ENCODE assay signal across 8 cellular contexts in the genomic region with DNA sequence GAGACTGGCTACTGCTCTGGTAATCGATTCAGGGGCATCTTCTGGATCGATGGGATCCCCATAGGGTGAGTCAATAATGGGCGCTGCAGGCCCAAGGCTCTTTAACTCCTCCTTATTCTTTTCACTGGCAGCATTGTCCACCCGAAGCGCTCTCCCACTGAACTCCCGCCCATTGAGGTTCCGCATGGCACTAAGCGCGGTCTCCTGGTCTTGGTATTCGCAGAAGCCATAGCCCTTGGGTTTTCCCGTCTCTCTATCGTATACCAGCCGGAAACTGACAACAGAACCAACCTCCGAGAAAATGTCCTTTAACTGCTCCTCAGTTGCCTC. TPM values are rescaled to one million over a fixed set of nuclear protein-coding genes. Genes with fewer than 3 reads are reported as not detected.
DNase-seq lines count a peak whose midpoint lies in the region; TF ChIP-seq lines count a peak whose summit lies in the region.

No MANE protein-coding gene starts in this region.

- no peak overlapping the region for H4K8ac ChIP-seq in H9 (replicated peaks; ENCODE audit: insufficient read length, low read depth, low read length)

- no peak overlapping the region for H3T11ph ChIP-seq in H9 (ENCODE audit: low read length)

- TF ChIP-seq CTCF in GM12875 (IDR thresholded peaks at IDR 0.05; ENCODE audit: borderline replicate concordance, insufficient read depth, low read depth, low read length), result no peak
- TF ChIP-seq CTCF in H9 (conservative IDR thresholded peaks at IDR 0.05), result no peak
- no peak for TF ChIP-seq CTCF in NB4 (IDR thresholded peaks at IDR 0.05; ENCODE audit: low read depth, low read length)
- TF ChIP-seq CTCF in colonic mucosa (IDR thresholded peaks at IDR 0.05), result no peak

- peaks cover 3% of the 10 kb centered on the region for H4K20me1 ChIP-seq in H9 (ENCODE audit: control insufficient read depth, insufficient read depth, insufficient read length)

- H3K56ac ChIP-seq in H9 (ENCODE audit: insufficient read length, low read depth, low read length), result no peak overlapping the region

- H3K4me3 Mint-ChIP-seq in H9, result peak overlapping the region; percentile 98 to 99

- no peaks in the 10 kb centered on the region for H3K27me3 Mint-ChIP-seq in H9 (ENCODE audit: low read depth)

- H3K9ac ChIP-seq in H9 (ENCODE audit: extremely low read depth, insufficient read length, low read length), result peak overlapping the region; percentile 96
- peak overlapping the region; percentile 67 to 91 for H3K9ac ChIP-seq in colonic mucosa (ENCODE audit: low read depth in 2 of 2, low read length in 2 of 2)
- H3K9ac ChIP-seq in mucosa of stomach (ENCODE audit: low read length), result peak overlapping the region; percentile 65

- no peak overlapping the region for H2BK15ac ChIP-seq in H9 (ENCODE audit: low read depth, low read length)

- no peak overlapping the region for H2BK5ac ChIP-seq in H9 (ENCODE audit: insufficient read length, low read length)

- no peak overlapping the region; the same call in 1 of the 2 replicates for H3K4ac ChIP-seq in H9 (ENCODE audit: low read depth, low read length)

- no peak overlapping the region for H2AFZ ChIP-seq in H9 (ENCODE audit: low read length)

- H3K4me1 Mint-ChIP-seq in H9, result peaks cover 30 to 36% of the 10 kb centered on the region in 2 experiments

- no peak overlapping the region for H4K91ac ChIP-seq in H9 (ENCODE audit: insufficient read length, low read depth, low read length)

- peak overlapping the region; percentile 96 for H3K4me2 ChIP-seq in H9 (ENCODE audit: insufficient read depth, insufficient read length, low read length)

- H3K23me2 ChIP-seq in H9 (ENCODE audit: insufficient read length, low read depth, low read length, poor library complexity, severe bottlenecking), result peaks cover 5% of the 10 kb centered on the region

- H3K27me3 ChIP-seq in H9 (ENCODE audit: insufficient read depth, low read length) (no peaks in the 10 kb centered on the region), colonic mucosa (no peaks in the 10 kb centered on the region), mucosa of stomach (ENCODE audit: control insufficient read depth, insufficient read depth, low read length) (no peaks in the 10 kb centered on the region)

- H3K36me3 ChIP-seq in colonic mucosa, result no peaks in the 10 kb centered on the region
- no peaks in the 10 kb centered on the region for H3K36me3 ChIP-seq in mucosa of stomach (ENCODE audit: control insufficient read depth, insufficient read depth, low read length)

- no peaks in the 10 kb centered on the region for H3K9me3 Mint-ChIP-seq in H9

- no peak for TF ChIP-seq POLR2A in NB4 (IDR thresholded peaks at IDR 0.05; ENCODE audit: extremely low read depth, insufficient read length)

- no peak overlapping the region for H2BK12ac ChIP-seq in H9 (ENCODE audit: insufficient read length, low read depth, low read length)

- H3K27ac ChIP-seq in H9 (ENCODE audit: insufficient read length, low read depth, low read length), result peak overlapping the region; percentile 53
- H3K27ac ChIP-seq in colonic mucosa, result peak overlapping the region; percentile 79

- H2BK20ac ChIP-seq in H9 (ENCODE audit: low read depth, low read length, poor library complexity, severe bottlenecking), result no peak overlapping the region

- H3K27ac Mint-ChIP-seq in H9, result peak overlapping the region; percentile 100

- H3K79me2 ChIP-seq in H9 (ENCODE audit: insufficient read depth, low read length), result peaks cover 20% of the 10 kb centered on the region; the same call in 1 of the 2 replicates

- WGBS in H9 (ENCODE audit: extremely low coverage, insufficient read length, low lambda C conversion rate), result no CpG with 5 or more reads among the region's 14 CpGs

- no peaks in the 10 kb centered on the region for H3K79me1 ChIP-seq in H9 (ENCODE audit: insufficient read depth, low read depth, low read length, poor library complexity, severe bottlenecking)

- peak overlapping the region; percentile 54 for H4K5ac ChIP-seq in H9 (ENCODE audit: insufficient read length, low read depth, low read length)

- no peak overlapping the region for H2BK120ac ChIP-seq in H9 (ENCODE audit: low read depth, low read length, poor library complexity, severe bottlenecking)

- H3K23ac ChIP-seq in H9 (ENCODE audit: insufficient read length, low read depth, low read length), result no peak overlapping the region

- H3K36me3 Mint-ChIP-seq in H9 (ENCODE audit: insufficient read depth in 1 of 3, low read depth in 3 of 3), result peaks cover 12 to 26% (median 17%) of the 10 kb centered on the region in 3 experiments; a peak in 6 of 7 replicates

- H3K18ac ChIP-seq in H9 (ENCODE audit: insufficient read length, low read depth, low read length), result peak overlapping the region; percentile 22

- H3K9me3 ChIP-seq in H9 (ENCODE audit: control insufficient read depth, low read depth, low read length) (no peaks in the 10 kb centered on the region), colonic mucosa (no peaks in the 10 kb centered on the region), mucosa of stomach (ENCODE audit: control insufficient read depth, low read length) (no peaks in the 10 kb centered on the region)

- H3K4me1 ChIP-seq in H9 (ENCODE audit: insufficient read depth, low read length) (no peaks in the 10 kb centered on the region), colonic mucosa (peaks cover 7% of the 10 kb centered on the region), mucosa of stomach (ENCODE audit: control insufficient read depth, insufficient read depth, low read length) (peaks cover 18% of the 10 kb centered on the region)

- DNase-seq in H9 (no peak), NB4 (ENCODE audit: low read depth) (no peak), colonic mucosa (no peak), hippocampal formation (lab: John Stamatoyannopoulos, UW) (no peak), T1000 (lab: John Stamatoyannopoulos, UW) (no peak)
- DNase-seq in activated CD4-positive, alpha-beta T cell treated with anti-CD3 and anti-CD28 coated beads for 48 hours, result no peak

- H3K4me3 ChIP-seq in GM12875 (ENCODE audit: low read depth, low read length) (peak overlapping the region; percentile 87), NB4 (ENCODE audit: low read depth, low read length) (peak overlapping the region; percentile 98), colonic mucosa (peak overlapping the region; percentile 64), mucosa of stomach (ENCODE audit: low read length) (peak overlapping the region; percentile 86)

- peak overlapping the region; percentile 70 for H3K14ac ChIP-seq in H9 (ENCODE audit: insufficient read depth, low read length)

- H2AK5ac ChIP-seq in H9 (ENCODE audit: insufficient read length, low read length), result no peak overlapping the region

- intact Hi-C loops in colonic mucosa (cut with DNase I), result no loop called here

RNA-seq across cellular contexts. Expression of a gene that starts 0.3 kb away (rescaled TPM):
- total RNA-seq in H9 (2021) (41.3 and 42.1 TPM in 2 replicates), colonic mucosa (10 to 100 TPM; 14.5 to 21.1 TPM)
